In genomic region chr12:124543591-124544310, GRCh38 we compare ENCODE assay signal across 8 cellular contexts. TPM values are rescaled to one million over a fixed set of nuclear protein-coding genes. Genes with fewer than 3 reads are reported as not detected.
DNase-seq lines count a peak whose midpoint lies in the region; ATAC-seq and TF ChIP-seq lines count a peak whose summit lies in the region.

No MANE protein-coding gene starts in this region.

- H3K9me3 Mint-ChIP-seq in activated T-cell treated with anti-CD3 and anti-CD28 coated beads, Interleukin-2, amount 50 U/mL, for 72 hours, result no peaks in the 10 kb centered on the region

- DNase-seq in DMS 273 treated with DMSO at 0.1 percent for 48 hours (lab: John Stamatoyannopoulos, UW) (peak; percentile 33), NCI-H146 treated with DMSO at 0.1 percent for 48 hours (lab: John Stamatoyannopoulos, UW; ENCODE audit: unreplicated experiment) (peak; percentile 70), choroid plexus epithelial cell (ENCODE audit: low read depth) (peak; percentile 54), neuronal stem cell (ENCODE audit: low spot score) (no peak), HEK293T (ENCODE audit: extremely low spot score) (no peak)
- no peak for DNase-seq in activated T-cell treated with anti-CD3 and anti-CD28 coated beads, Interleukin-2, amount 50 U/mL, for 72 hours
- DNase-seq in stimulated activated naive CD4-positive, alpha-beta T cell treated with Interleukin-2 at 50 U/mL for 16 hours (lab: John Stamatoyannopoulos, UW), result no peak
- DNase-seq in stimulated activated CD4-positive, alpha-beta T cell treated with anti-CD3 and anti-CD28 coated beads, Interleukin-4, amount 100 ng/mL, for 4 hours, result no peak

- no peak overlapping the region for H3K4ac ChIP-seq in neuronal stem cell (ENCODE audit: low read length)

- H3K36me3 Mint-ChIP-seq in activated T-cell treated with anti-CD3 and anti-CD28 coated beads, Interleukin-2, amount 50 U/mL, for 72 hours (ENCODE audit: insufficient read depth in 2 of 2), result no peaks in the 10 kb centered on the region

- peak overlapping the region; percentile 99 for H2BK12ac ChIP-seq in neuronal stem cell (ENCODE audit: low read length)

- H2AK5ac ChIP-seq in neuronal stem cell (ENCODE audit: low read depth, low read length), result peak overlapping the region; percentile 95

- POLR2A ChIA-PET in HEK293T (lab: Yijun Ruan, JAX), result no interaction called here

- peak overlapping the region; percentile 88 for H2BK5ac ChIP-seq in neuronal stem cell (ENCODE audit: low read length)

- H3K9me3 ChIP-seq in neuronal stem cell (replicated peaks in 1 of 2; ENCODE audit: control insufficient read depth in 2 of 2, insufficient read depth in 1 of 2, low read depth in 1 of 2, low read length in 2 of 2), result no peaks in the 10 kb centered on the region

- CTCF ChIA-PET in HEK293T (lab: Yijun Ruan, JAX), result no interaction called here

- peak overlapping the region; percentile 24 for H3K4me2 ChIP-seq in neuronal stem cell (ENCODE audit: insufficient read depth, low read length, poor library complexity, severe bottlenecking)

- H4K91ac ChIP-seq in neuronal stem cell (ENCODE audit: low read depth, low read length, poor library complexity), result no peak overlapping the region

- no CpG with 5 or more reads among the region's 36 CpGs for WGBS in neuronal stem cell (ENCODE audit: extremely low coverage in 2 of 2, insufficient read length in 2 of 2, insufficient replicate concordance in 1 of 2), 2 donors

- TF ChIP-seq CTCF in choroid plexus epithelial cell (conservative IDR thresholded peaks at IDR 0.05; ENCODE audit: low read depth, low read length), result no peak

- peaks cover 27 to 47% of the 10 kb centered on the region in 2 donors for H3K4me1 ChIP-seq in neuronal stem cell (ENCODE audit: control insufficient read depth in 2 of 2, insufficient read depth in 1 of 2, low read depth in 1 of 2, low read length in 2 of 2)

- H3K23ac ChIP-seq in neuronal stem cell (ENCODE audit: low read depth, low read length, poor library complexity), result no peak overlapping the region

- no peak overlapping the region for H3K4me3 Mint-ChIP-seq in activated T-cell treated with anti-CD3 and anti-CD28 coated beads, Interleukin-2, amount 50 U/mL, for 72 hours

- peak overlapping the region; percentile 66 for H2AFZ ChIP-seq in neuronal stem cell (ENCODE audit: low read length)

- peaks cover 55% of the 10 kb centered on the region for H3K4me1 Mint-ChIP-seq in activated T-cell treated with anti-CD3 and anti-CD28 coated beads, Interleukin-2, amount 50 U/mL, for 72 hours (ENCODE audit: low read depth)

- no peak overlapping the region for H3K27ac Mint-ChIP-seq in activated T-cell treated with anti-CD3 and anti-CD28 coated beads, Interleukin-2, amount 50 U/mL, for 72 hours

- H3K27ac ChIP-seq in neuronal stem cell (replicated peaks; ENCODE audit: low read length), result peak overlapping the region; percentile 47

- peak overlapping the region; percentile 97 for H2BK15ac ChIP-seq in neuronal stem cell (ENCODE audit: low read length)

- peak overlapping the region; percentile 91 for H3K18ac ChIP-seq in neuronal stem cell (ENCODE audit: low read length)

- H4K8ac ChIP-seq in neuronal stem cell (ENCODE audit: low read depth, low read length), result no peak overlapping the region

- no peak for ATAC-seq in activated T-cell treated with anti-CD3 and anti-CD28 coated beads, Interleukin-2, amount 50 U/mL, for 72 hours (replicated peaks in 1 of 2)

- no peak overlapping the region for H3K14ac ChIP-seq in neuronal stem cell (ENCODE audit: low read length)

- H2BK120ac ChIP-seq in neuronal stem cell (ENCODE audit: low read depth, low read length), result no peak overlapping the region

- no peaks in the 10 kb centered on the region for H3K27me3 ChIP-seq in neuronal stem cell (ENCODE audit: control insufficient read depth in 3 of 3, insufficient read depth in 3 of 3, low read depth in 1 of 3, low read length in 3 of 3)

- H3K79me1 ChIP-seq in neuronal stem cell (ENCODE audit: low read depth, low read length), result peaks cover 18% of the 10 kb centered on the region

- H3K27me3 Mint-ChIP-seq in activated T-cell treated with anti-CD3 and anti-CD28 coated beads, Interleukin-2, amount 50 U/mL, for 72 hours (ENCODE audit: low read depth), result no peaks in the 10 kb centered on the region

- peak overlapping the region; percentile 55 for H3K9ac ChIP-seq in neuronal stem cell (ENCODE audit: low read depth, low read length, poor library complexity)

- H3K4me3 ChIP-seq in choroid plexus epithelial cell (ENCODE audit: low read depth, low read length), result no peak overlapping the region
- peak overlapping the region in 1 of 2 donors; percentile 30 for H3K4me3 ChIP-seq in neuronal stem cell (ENCODE audit: low read length in 2 of 2)

- no peaks in the 10 kb centered on the region for H3K36me3 ChIP-seq in neuronal stem cell (replicated peaks in 1 of 2; ENCODE audit: control insufficient read depth in 2 of 2, insufficient read depth in 2 of 2, low read length in 2 of 2)

TF ChIP-seq in HEK293T, 16 proteins besides CTCF, POLR2A, EP300 and RAD21:
- TF ChIP-seq ELF4 (IDR thresholded peaks at IDR 0.05) (no peak), PKNOX1 (IDR thresholded peaks at IDR 0.05) (no peak), HDGF (IDR thresholded peaks at IDR 0.05; ENCODE audit: borderline replicate concordance) (no peak), SP1 (IDR thresholded peaks at IDR 0.05) (no peak), ARNT (IDR thresholded peaks at IDR 0.05) (no peak), TARDBP (IDR thresholded peaks at IDR 0.05) (no peak), FOXM1 (IDR thresholded peaks at IDR 0.05; ENCODE audit: borderline replicate concordance) (no peak), CTBP1 (IDR thresholded peaks at IDR 0.05; ENCODE audit: borderline replicate concordance) (no peak), SUZ12 (IDR thresholded peaks at IDR 0.05) (no peak), BHLHE40 (IDR thresholded peaks at IDR 0.05; ENCODE audit: borderline replicate concordance) (no peak), ZNF384 (IDR thresholded peaks at IDR 0.05) (no peak), NFRKB (IDR thresholded peaks at IDR 0.05) (no peak)

RNA-seq across cellular contexts. Expression of gene NCOR2, which starts 23.7 kb away (rescaled TPM):
- polyA plus RNA-seq in neuronal stem cell (2013, experiment 1 of 2), result 80.7 TPM
- 80.2 TPM for polyA plus RNA-seq in neuronal stem cell (2013, experiment 2 of 2)
- total RNA-seq in activated T-cell treated with anti-CD3 and anti-CD28 coated beads, Interleukin-2, amount 50 U/mL, for 72 hours, result 100 to 1,000 TPM; 125 to 142 TPM

Comparison
In these comparisons a context has a peak if more than half of its experiments do, and no peak if none do; other contexts are left out.
1. DNase-seq: peak in DMS 273 treated with DMSO at 0.1 percent for 48 hours (single experiment), NCI-H146 treated with DMSO at 0.1 percent for 48 hours (single experiment) and choroid plexus epithelial cell (single experiment); none in neuronal stem cell (single experiment), activated T-cell treated with anti-CD3 and anti-CD28 coated beads, Interleukin-2, amount 50 U/mL, for 72 hours (0 of 2), HEK293T (single experiment), stimulated activated naive CD4-positive, alpha-beta T cell treated with Interleukin-2 at 50 U/mL for 16 hours (single experiment) and stimulated activated CD4-positive, alpha-beta T cell treated with anti-CD3 and anti-CD28 coated beads, Interleukin-4, amount 100 ng/mL, for 4 hours (0 of 2).